ENCODE assay signal across 13 cellular contexts in genomic region chr5:115457985-115458384, GRCh38.
DNase-seq lines count a peak whose midpoint lies in the region; ATAC-seq and TF ChIP-seq lines count a peak whose summit lies in the region.
"Had no signal": no experiment of that assay in that cellular context is flagged by ENCODE, and none has a peak within 500 bp of the region (broad histone marks: within the 10 kb centered on the region; RNA-seq: fewer than 3 reads in every experiment).

No MANE protein-coding gene starts in this region.

- H3K9me3 Mint-ChIP-seq in endodermal cell (no peaks in the 10 kb centered on the region), nephron progenitor cell (no peaks in the 10 kb centered on the region), CD14-positive monocyte (peaks cover 0 to 4% (median 0%) of the 10 kb centered on the region in 7 donors)
- no peaks in the 10 kb centered on the region for H3K9me3 Mint-ChIP-seq in activated naive CD8-positive, alpha-beta T cell treated with anti-CD3 and anti-CD28 coated beads, Interleukin-2, amount 50 U/mL, for 24 hours
- H3K9me3 Mint-ChIP-seq: activated CD4-positive, alpha-beta T cell treated with anti-CD3 and anti-CD28 coated beads, Interleukin-2, amount 10 ng/mL, durations not matched to agents 24 days and 14 days had no signal

- no peaks in the 10 kb centered on the region for H3K36me3 ChIP-seq in heart left ventricle
- H3K36me3 ChIP-seq in endodermal cell (ENCODE audit: control insufficient read depth, insufficient read depth, low read length), result no peaks in the 10 kb centered on the region

- no peak for TF ChIP-seq CTCF in heart left ventricle (IDR thresholded peaks at IDR 0.05)
- TF ChIP-seq CTCF in endodermal cell (conservative IDR thresholded peaks at IDR 0.05), result no peak
- no peak for TF ChIP-seq CTCF in nephron progenitor cell (IDR thresholded peaks at IDR 0.05)
- TF ChIP-seq CTCF in CD14-positive monocyte (IDR thresholded peaks at IDR 0.05), result no peak
- TF ChIP-seq CTCF in GM13976 (IDR thresholded peaks at IDR 0.05; ENCODE audit: borderline replicate concordance, control extremely low read depth, extremely low read depth, insufficient read depth, missing control alignments), result no peak

- H3K4me3 Mint-ChIP-seq in endodermal cell (no peak overlapping the region), nephron progenitor cell (no peak overlapping the region), CD14-positive monocyte (no peak overlapping the region)
- H3K4me3 Mint-ChIP-seq in activated naive CD8-positive, alpha-beta T cell treated with anti-CD3 and anti-CD28 coated beads, Interleukin-2, amount 50 U/mL, for 24 hours, result no peak overlapping the region
- H3K4me3 Mint-ChIP-seq: activated CD4-positive, alpha-beta T cell treated with anti-CD3 and anti-CD28 coated beads, Interleukin-2, amount 10 ng/mL, durations not matched to agents 24 days and 14 days; T-helper 17 cell had no signal

- H3K4me3 ChIP-seq in heart left ventricle, result no peak overlapping the region
- no peak overlapping the region for H3K4me3 ChIP-seq in endodermal cell (ENCODE audit: low read length)

- 35 to 60% (median 42%) methylated on average over 4 of the region's 4 CpGs for WGBS in heart left ventricle, 4 donors
- WGBS in endodermal cell (ENCODE audit: insufficient coverage in 1 of 2, insufficient read length in 1 of 2), 2 experiments, result 64 to 80% methylated on average over 1 to 4 of the region's 4 CpGs

- DNase-seq in heart left ventricle, result peak in 3 of 5 donors; percentile 30 to 37 (median 35)
- DNase-seq in cardiac septum (ENCODE audit: low spot score), result no peak
- DNase-seq in endodermal cell, result peak; percentile 61
- DNase-seq in nephron progenitor cell, result no peak
- DNase-seq in CD14-positive monocyte (ENCODE audit: low spot score), result no peak
- no peak for DNase-seq in GM13976 (ENCODE audit: low spot score)
- DNase-seq in activated naive CD8-positive, alpha-beta T cell treated with anti-CD3 and anti-CD28 coated beads, Interleukin-2, amount 50 U/mL, for 24 hours, result no peak
- DNase-seq: activated CD4-positive, alpha-beta T cell treated with anti-CD3 and anti-CD28 coated beads, Interleukin-2, amount 10 ng/mL, durations not matched to agents 24 days and 14 days; aorta; DMS153; NCI-H526 treated with DMSO at 0.1 percent for 48 hours; T-helper 17 cell had no signal

- H3K4me1 Mint-ChIP-seq in endodermal cell (no peaks in the 10 kb centered on the region), nephron progenitor cell (peaks cover 6% of the 10 kb centered on the region), CD14-positive monocyte (peaks cover 21% of the 10 kb centered on the region)
- H3K4me1 Mint-ChIP-seq in activated naive CD8-positive, alpha-beta T cell treated with anti-CD3 and anti-CD28 coated beads, Interleukin-2, amount 50 U/mL, for 24 hours, result no peaks in the 10 kb centered on the region

- in situ Hi-C loops in GM13976 (cut with MboI; ENCODE audit: low sequenced_read_pairs, unreplicated experiment), result no loop called here

- ATAC-seq in heart left ventricle (peak; percentile 2 to 35 (median 10)), GM18907 (IDR thresholded peaks at IDR 0.05; ENCODE audit: unreplicated experiment) (no peak)
- no peak for ATAC-seq in activated naive CD8-positive, alpha-beta T cell treated with anti-CD3 and anti-CD28 coated beads, Interleukin-2, amount 50 U/mL, for 24 hours
- ATAC-seq: T-helper 17 cell had no signal

- intact Hi-C loops in heart left ventricle (cut with DNase I) (loop anchor here in 3 of 10 donors (5.0 to 10.0 kb wide), 3 partner anchors 36 to 73 kb away; no protein-coding TSS in a partner anchor), cardiac septum (cut with DNase I) (loop anchor here (2.0 to 5.0 kb wide), 2 partner anchors 81 to 87 kb away; partner anchors contain the start of gene FEM1C), CD14-positive monocyte (cut with micrococcal nuclease) (no loop called here)

- H3K27ac ChIP-seq in heart left ventricle (peak overlapping the region in 2 of 12 donors; percentile 25 to 40), endodermal cell (ENCODE audit: low read depth, low read length) (no peak overlapping the region)

- no peaks in the 10 kb centered on the region for H3K27me3 ChIP-seq in heart left ventricle
- H3K27me3 ChIP-seq in endodermal cell (ENCODE audit: control insufficient read depth, insufficient read depth, low read length, poor library complexity, severe bottlenecking), result no peaks in the 10 kb centered on the region

- no peaks in the 10 kb centered on the region for H3K36me3 Mint-ChIP-seq in endodermal cell (ENCODE audit: low read depth)
- no peaks in the 10 kb centered on the region for H3K36me3 Mint-ChIP-seq in nephron progenitor cell (ENCODE audit: low read depth)
- H3K36me3 Mint-ChIP-seq in CD14-positive monocyte, result peaks cover 3% of the 10 kb centered on the region in 2 donors
- no peaks in the 10 kb centered on the region for H3K36me3 Mint-ChIP-seq in activated naive CD8-positive, alpha-beta T cell treated with anti-CD3 and anti-CD28 coated beads, Interleukin-2, amount 50 U/mL, for 24 hours (ENCODE audit: low read depth)

- H3K27me3 Mint-ChIP-seq in endodermal cell (ENCODE audit: insufficient read depth), result no peaks in the 10 kb centered on the region
- H3K27me3 Mint-ChIP-seq in nephron progenitor cell (ENCODE audit: low read depth, poor library complexity), result peaks cover 4% of the 10 kb centered on the region
- peaks cover 2 to 7% (median 6%) of the 10 kb centered on the region in 3 donors for H3K27me3 Mint-ChIP-seq in CD14-positive monocyte (ENCODE audit: low read depth in 3 of 3)
- H3K27me3 Mint-ChIP-seq in activated naive CD8-positive, alpha-beta T cell treated with anti-CD3 and anti-CD28 coated beads, Interleukin-2, amount 50 U/mL, for 24 hours, result peaks cover 8% of the 10 kb centered on the region

- H3K27ac Mint-ChIP-seq in endodermal cell, result no peak overlapping the region
- peak overlapping the region; percentile 13 for H3K27ac Mint-ChIP-seq in nephron progenitor cell
- H3K27ac Mint-ChIP-seq in CD14-positive monocyte, result no peak overlapping the region
- H3K27ac Mint-ChIP-seq in activated naive CD8-positive, alpha-beta T cell treated with anti-CD3 and anti-CD28 coated beads, Interleukin-2, amount 50 U/mL, for 24 hours, result no peak overlapping the region
- H3K27ac Mint-ChIP-seq: activated CD4-positive, alpha-beta T cell treated with anti-CD3 and anti-CD28 coated beads, Interleukin-2, amount 10 ng/mL, durations not matched to agents 24 days and 14 days; T-helper 17 cell had no signal

- H3K4me1 ChIP-seq in heart left ventricle (peaks cover 0 to 61% (median 37%) of the 10 kb centered on the region in 12 donors), endodermal cell (ENCODE audit: control insufficient read depth, insufficient read depth, low read length) (no peaks in the 10 kb centered on the region)

- H3K9ac ChIP-seq in endodermal cell (ENCODE audit: extremely low read depth, low read length, poor library complexity, severe bottlenecking), result no peak overlapping the region

- no peak for TF ChIP-seq POLR2A in heart left ventricle (IDR thresholded peaks at IDR 0.05)

- H3K9me3 ChIP-seq in heart left ventricle (no peaks in the 10 kb centered on the region), endodermal cell (ENCODE audit: control insufficient read depth, low read length) (no peaks in the 10 kb centered on the region)

Comparison
In these comparisons a context has a peak if more than half of its experiments do, and no peak if none do; other contexts are left out.
1. DNase-seq: peak in heart left ventricle (3 of 5) and endodermal cell (single experiment); none in cardiac septum (single experiment), nephron progenitor cell (single experiment), CD14-positive monocyte (single experiment), GM13976 (single experiment) and activated naive CD8-positive, alpha-beta T cell treated with anti-CD3 and anti-CD28 coated beads, Interleukin-2, amount 50 U/mL, for 24 hours (single experiment).
2. ATAC-seq: peak in heart left ventricle (4 of 4); none in GM18907 (single experiment) and activated naive CD8-positive, alpha-beta T cell treated with anti-CD3 and anti-CD28 coated beads, Interleukin-2, amount 50 U/mL, for 24 hours (single experiment).